ENCODE assay signal across 28 cellular contexts in genomic region chr3:177466076-177466475, GRCh38.
DNase-seq lines count a peak whose midpoint lies in the region; ATAC-seq, FAIRE-seq and TF ChIP-seq lines count a peak whose summit lies in the region.
"Had no signal": no experiment of that assay in that cellular context is flagged by ENCODE, and none has a peak within 500 bp of the region (broad histone marks: within the 10 kb centered on the region; RNA-seq: fewer than 3 reads in every experiment).

No MANE protein-coding gene starts in this region.

- no peak for TF ChIP-seq POLR2A in GM12891 (IDR thresholded peaks at IDR 0.05; ENCODE audit: low read depth, low read length)
- no peak for TF ChIP-seq POLR2A in uterus (IDR thresholded peaks at IDR 0.05)

- H3K9me3 ChIP-seq in uterus = no peaks in the 10 kb centered on the region
- H3K9me3 ChIP-seq: adrenal gland, mucosa of descending colon, thoracic aorta had no signal

- no peak overlapping the region for H3K27ac Mint-ChIP-seq in activated T-helper 2 cell treated with anti-CD3 and anti-CD28 coated beads, Interferon-gamma antibody, Interleukin-2, Interleukin-4, amounts not matched to agents 10 μg/mL and 5 μg/mL and 100 μg/mL, durations not matched to agents 14 hours and 24 hours and 36 hours
- H3K27ac Mint-ChIP-seq: activated CD4-positive, alpha-beta memory T cell treated with anti-CD3 and anti-CD28 coated beads, Interleukin-2, amount 10 ng/mL, durations not matched to agents 7 days and 5 days; activated naive CD4-positive, alpha-beta T cell treated with anti-CD3 and anti-CD28 coated beads, Interleukin-2, amount 10 ng/mL, durations not matched to agents 7 days and 5 days; nephron progenitor cell; stimulated activated naive CD8-positive, alpha-beta T cell treated with anti-CD3 and anti-CD28 coated beads, Interleukin-15, Interleukin-2, amounts not matched to agents 100 ng/mL and 50 ng/mL, for 24 hours had no signal

- H3K4me3 ChIP-seq in uterus = no peak overlapping the region
- H3K4me3 ChIP-seq: adrenal gland, BLaER1, dorsolateral prefrontal cortex, mucosa of descending colon, thoracic aorta had no signal

- H3K27ac ChIP-seq in VCaP = peak overlapping the region; percentile 90
- peak overlapping the region; percentile 33 to 51 for H3K27ac ChIP-seq in uterus
- H3K27ac ChIP-seq: adrenal gland, BLaER1, brain microvascular endothelial cell had no signal

- peak; percentile 51 for FAIRE-seq in GM12891 (lab: Jason Lieb, UNC)

- H3K36me3 Mint-ChIP-seq in activated T-helper 2 cell treated with anti-CD3 and anti-CD28 coated beads, Interferon-gamma antibody, Interleukin-2, Interleukin-4, amounts not matched to agents 10 μg/mL and 5 μg/mL and 100 μg/mL, durations not matched to agents 14 hours and 24 hours and 36 hours (ENCODE audit: low read depth) = no peaks in the 10 kb centered on the region
- H3K36me3 Mint-ChIP-seq: activated naive CD4-positive, alpha-beta T cell treated with anti-CD3 and anti-CD28 coated beads, Interleukin-2, amount 10 ng/mL, durations not matched to agents 7 days and 5 days had no signal

- intact Hi-C loops in uterus (cut with DNase I; ENCODE audit: low total_unique reads) = no loop called here
- intact Hi-C loops in activated T-helper 2 cell treated with anti-CD3 and anti-CD28 coated beads, Interferon-gamma antibody, Interleukin-2, Interleukin-4, amounts not matched to agents 10 μg/mL and 5 μg/mL and 100 μg/mL, durations not matched to agents 14 hours and 24 hours and 36 hours (cut with micrococcal nuclease) = no loop called here

- no peak overlapping the region for H3K4me3 Mint-ChIP-seq in activated T-helper 2 cell treated with anti-CD3 and anti-CD28 coated beads, Interferon-gamma antibody, Interleukin-2, Interleukin-4, amounts not matched to agents 10 μg/mL and 5 μg/mL and 100 μg/mL, durations not matched to agents 14 hours and 24 hours and 36 hours (ENCODE audit: low read depth)
- H3K4me3 Mint-ChIP-seq: activated CD4-positive, alpha-beta memory T cell treated with anti-CD3 and anti-CD28 coated beads, Interleukin-2, amount 10 ng/mL, durations not matched to agents 7 days and 5 days; activated naive CD4-positive, alpha-beta T cell treated with anti-CD3 and anti-CD28 coated beads, Interleukin-2, amount 10 ng/mL, durations not matched to agents 7 days and 5 days; nephron progenitor cell; stimulated activated naive CD8-positive, alpha-beta T cell treated with anti-CD3 and anti-CD28 coated beads, Interleukin-15, Interleukin-2, amounts not matched to agents 100 ng/mL and 50 ng/mL, for 24 hours had no signal

- peaks cover 0 to 3% of the 10 kb centered on the region in 2 donors for H3K4me1 ChIP-seq in uterus
- H3K4me1 ChIP-seq: BLaER1 had no signal

- TF ChIP-seq CTCF in VCaP (conservative IDR thresholded peaks at IDR 0.05) = no peak
- TF ChIP-seq CTCF in uterus (IDR thresholded peaks at IDR 0.05) = no peak

- no peaks in the 10 kb centered on the region for H3K27me3 ChIP-seq in uterus
- H3K27me3 ChIP-seq: adrenal gland, BLaER1, brain microvascular endothelial cell, dorsolateral prefrontal cortex had no signal

- ATAC-seq in HG02798 (IDR thresholded peaks at IDR 0.05; ENCODE audit: poor library complexity, unreplicated experiment) = no peak
- ATAC-seq: left colon, mucosa of descending colon had no signal

- peaks cover 4% of the 10 kb centered on the region for H3K9me3 Mint-ChIP-seq in activated T-helper 2 cell treated with anti-CD3 and anti-CD28 coated beads, Interferon-gamma antibody, Interleukin-2, Interleukin-4, amounts not matched to agents 10 μg/mL and 5 μg/mL and 100 μg/mL, durations not matched to agents 14 hours and 24 hours and 36 hours
- H3K9me3 Mint-ChIP-seq: activated naive CD4-positive, alpha-beta T cell treated with anti-CD3 and anti-CD28 coated beads, Interleukin-2, amount 10 ng/mL, durations not matched to agents 7 days and 5 days had no signal

- no peaks in the 10 kb centered on the region for H3K4me1 Mint-ChIP-seq in activated T-helper 2 cell treated with anti-CD3 and anti-CD28 coated beads, Interferon-gamma antibody, Interleukin-2, Interleukin-4, amounts not matched to agents 10 μg/mL and 5 μg/mL and 100 μg/mL, durations not matched to agents 14 hours and 24 hours and 36 hours (ENCODE audit: low read depth)
- H3K4me1 Mint-ChIP-seq: activated naive CD4-positive, alpha-beta T cell treated with anti-CD3 and anti-CD28 coated beads, Interleukin-2, amount 10 ng/mL, durations not matched to agents 7 days and 5 days had no signal

- no peaks in the 10 kb centered on the region for H3K36me3 ChIP-seq in uterus
- H3K36me3 ChIP-seq: adrenal gland, BLaER1, brain microvascular endothelial cell, thoracic aorta had no signal

- DNase-seq in GM12891 (ENCODE audit: insufficient read length, low spot score) = no peak
- peak; percentile 52 for DNase-seq in iris pigment epithelial cell (ENCODE audit: low read depth)
- DNase-seq in uterus = no peak
- no peak for DNase-seq in activated T-helper 2 cell treated with anti-CD3 and anti-CD28 coated beads, Interferon-gamma antibody, Interleukin-2, Interleukin-4, amounts not matched to agents 10 μg/mL and 5 μg/mL and 100 μg/mL, durations not matched to agents 14 hours and 24 hours and 36 hours (ENCODE audit: low spot score)
- no peak for DNase-seq in T1000 (lab: John Stamatoyannopoulos, UW)
- DNase-seq: ACHN; activated CD4-positive, alpha-beta memory T cell treated with anti-CD3 and anti-CD28 coated beads, Interleukin-2, amount 10 ng/mL, durations not matched to agents 7 days and 5 days; activated CD4-positive, alpha-beta T cell treated with anti-CD3 and anti-CD28 coated beads for 1 hour; activated naive CD4-positive, alpha-beta T cell treated with anti-CD3 and anti-CD28 coated beads, Interleukin-2, amount 10 ng/mL, durations not matched to agents 7 days and 5 days; adrenal gland; brain microvascular endothelial cell; cerebellar nuclear complex; dorsolateral prefrontal cortex; hippocampal formation; left colon; mucosa of descending colon; NCI-H2107; NCI-H345; NCI-H69; nephron progenitor cell; retina; SHP77; stimulated activated CD4-positive, alpha-beta T cell treated with anti-CD3 and anti-CD28 coated beads, Interleukin-1b, Interleukin-23, amount 100 ng/mL, for 48 hours had no signal

- no peaks in the 10 kb centered on the region for H3K27me3 Mint-ChIP-seq in activated T-helper 2 cell treated with anti-CD3 and anti-CD28 coated beads, Interferon-gamma antibody, Interleukin-2, Interleukin-4, amounts not matched to agents 10 μg/mL and 5 μg/mL and 100 μg/mL, durations not matched to agents 14 hours and 24 hours and 36 hours (ENCODE audit: low read depth)
- H3K27me3 Mint-ChIP-seq: activated CD4-positive, alpha-beta memory T cell treated with anti-CD3 and anti-CD28 coated beads, Interleukin-2, amount 10 ng/mL, durations not matched to agents 7 days and 5 days; activated naive CD4-positive, alpha-beta T cell treated with anti-CD3 and anti-CD28 coated beads, Interleukin-2, amount 10 ng/mL, durations not matched to agents 7 days and 5 days; stimulated activated naive CD8-positive, alpha-beta T cell treated with anti-CD3 and anti-CD28 coated beads, Interleukin-15, Interleukin-2, amounts not matched to agents 100 ng/mL and 50 ng/mL, for 24 hours had no signal

TF ChIP-seq in GM12891, 5 proteins besides CTCF, POLR2A, EP300 and RAD21:
- TF ChIP-seq POLR2AphosphoS5 (IDR thresholded peaks at IDR 0.05; ENCODE audit: low read depth, low read length) = no peak
